ENCODE assay signal across 9 cellular contexts in the genomic region with DNA sequence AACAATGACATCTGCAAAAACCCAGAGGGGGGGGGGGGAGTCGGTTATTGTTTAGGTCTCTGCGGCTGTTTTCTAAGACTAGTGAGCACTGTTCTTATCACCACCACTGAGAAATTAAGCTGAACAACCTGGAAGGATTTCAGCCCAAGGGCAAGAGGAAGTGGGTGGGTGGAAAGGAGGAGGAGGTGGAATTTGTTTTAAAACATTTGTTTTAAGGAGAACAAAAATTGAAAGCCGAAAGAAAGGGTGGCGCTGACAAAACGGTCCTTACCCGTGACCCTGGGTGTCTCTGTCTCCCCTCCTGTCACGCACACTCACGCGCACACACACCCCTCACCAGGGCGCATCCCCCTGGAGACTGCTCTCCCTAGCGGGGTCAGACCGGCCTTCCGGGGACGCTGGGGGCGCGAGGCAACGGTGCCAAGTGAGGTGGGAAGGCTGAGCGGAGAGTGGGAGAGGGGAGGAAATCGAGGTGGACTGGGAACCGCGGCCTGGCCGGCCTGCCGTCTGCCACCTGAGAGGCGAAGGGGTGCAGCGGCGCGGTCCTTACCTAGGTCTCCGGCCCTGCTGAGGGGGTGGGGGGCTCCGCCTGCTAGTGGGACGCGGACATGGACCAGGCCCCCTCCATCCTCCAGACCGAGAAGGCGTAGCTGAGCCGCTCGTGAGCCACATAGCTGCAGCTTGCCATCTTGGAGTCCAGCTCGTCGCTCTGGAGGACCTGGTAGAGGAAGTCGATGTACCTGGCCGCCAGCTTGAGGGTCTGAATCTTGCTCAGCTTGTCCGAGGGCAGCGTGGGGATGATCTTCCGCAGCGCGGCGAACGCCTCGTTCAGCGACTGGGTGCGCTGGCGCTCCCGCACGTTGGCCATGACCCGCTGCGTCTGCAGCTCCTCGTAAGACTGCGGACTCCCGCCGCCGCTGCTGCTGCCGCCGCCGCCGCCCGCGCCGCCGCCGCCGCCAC. TPM values are rescaled to one million over a fixed set of nuclear protein-coding genes. Genes with fewer than 3 reads are reported as not detected.
DNase-seq lines count a peak whose midpoint lies in the region; ATAC-seq and TF ChIP-seq lines count a peak whose summit lies in the region.
"Had no signal": no experiment of that assay in that cellular context is flagged by ENCODE, and none has a peak within 500 bp of the region (broad histone marks: within the 10 kb centered on the region; RNA-seq: fewer than 3 reads in every experiment).

No MANE protein-coding gene starts in this region.

- CTCF ChIA-PET in WTC11 (lab: Charles Lee): interaction anchor here (0.6 to 1.2 kb wide), 4 partner anchors 9 to 764 kb away, joined by 3 to 5 read pairs (median 4); no protein-coding TSS in a partner anchor

- peaks cover 0 to 32% (median 18%) of the 10 kb centered on the region in 9 donors for H3K4me1 ChIP-seq in heart right ventricle
- H3K4me1 ChIP-seq in sigmoid colon: peaks cover 0 to 35% (median 24%) of the 10 kb centered on the region in 4 donors

- 1% methylated on average over 64 to 69 of the region's 69 CpGs for WGBS in heart right ventricle, 2 donors
- 1 to 3% methylated on average over 69 of the region's 69 CpGs for WGBS in sigmoid colon, 2 donors

- H3K27me3 Mint-ChIP-seq in WTC11 (ENCODE audit: low read depth): peaks cover 95% of the 10 kb centered on the region

- TF ChIP-seq EP300 in sigmoid colon (IDR thresholded peaks at IDR 0.05): no peak

- H3K9me3 ChIP-seq in heart right ventricle (no peaks in the 10 kb centered on the region), sigmoid colon (no peaks in the 10 kb centered on the region)

- intact Hi-C loops in heart right ventricle (cut with DNase I) (loop anchor here in 1 of 10 donors (10.0 kb wide), 1 partner anchor 762 kb away; no protein-coding TSS in a partner anchor), sigmoid colon (cut with DNase I) (no loop called here)

- peak overlapping the region; percentile 66 for H3K4me3 Mint-ChIP-seq in WTC11

- TF ChIP-seq POLR2A in sigmoid colon (IDR thresholded peaks at IDR 0.05): no peak

- H3K4me3 ChIP-seq in HL-60 (replicated peaks; ENCODE audit: insufficient read depth, low read length) (peak overlapping the region; percentile 25), heart right ventricle (peak overlapping the region; percentile 47 to 72 (median 62)), sigmoid colon (peak overlapping the region; percentile 44 to 71 (median 62))

- H3K27ac Mint-ChIP-seq in WTC11: no peak overlapping the region

- no peak for TF ChIP-seq CTCF in GM13977 (IDR thresholded peaks at IDR 0.05; ENCODE audit: extremely low read depth, insufficient read depth, missing control alignments)
- no peak for TF ChIP-seq CTCF in HL-60 (IDR thresholded peaks at IDR 0.05; ENCODE audit: insufficient read depth, low read length)
- TF ChIP-seq CTCF in WTC11 (IDR thresholded peaks at IDR 0.05): no peak
- TF ChIP-seq CTCF in heart right ventricle (IDR thresholded peaks at IDR 0.05): no peak
- no peak for TF ChIP-seq CTCF in sigmoid colon (IDR thresholded peaks at IDR 0.05)

- no peaks in the 10 kb centered on the region for H3K9me3 Mint-ChIP-seq in WTC11

- DNase-seq in GM13977 (ENCODE audit: low spot score) (peak; percentile 52), HL-60 (ENCODE audit: low read depth in 1 of 2, low spot score in 1 of 2) (no peak), WTC11 (ENCODE audit: low spot score) (peak; percentile 50), heart right ventricle (peak in 1 of 2 donors; percentile 28), sigmoid colon (peak; percentile 70)

- no peaks in the 10 kb centered on the region for H3K36me3 Mint-ChIP-seq in WTC11

- in situ Hi-C loops in GM13977 (cut with MboI; ENCODE audit: low pct_unique_long_range_greater_than_20kb, low sequenced_read_pairs, unreplicated experiment): no loop called here

- POLR2A ChIA-PET in WTC11 (lab: Charles Lee): interaction anchor here (1.4 kb wide), 1 partner anchor 9 kb away, joined by 6 read pairs; no protein-coding TSS in a partner anchor

- H3K27ac ChIP-seq in HL-60 (replicated peaks) (no peak overlapping the region), heart right ventricle (peak overlapping the region in 9 of 10 donors; percentile 30 to 69 (median 50)), sigmoid colon (peak overlapping the region; percentile 65 to 89 (median 68))

- ATAC-seq in WTC11: peak; percentile 16
- ATAC-seq in heart right ventricle: peak in 4 of 8 donors; percentile 15 to 51 (median 20)
- ATAC-seq in HG03342 (IDR thresholded peaks at IDR 0.05; ENCODE audit: unreplicated experiment): no peak
- no peak for ATAC-seq in HG02852 (IDR thresholded peaks at IDR 0.05; ENCODE audit: unreplicated experiment)
- no peak for ATAC-seq in HG02610 (IDR thresholded peaks at IDR 0.05; ENCODE audit: unreplicated experiment)

- H3K36me3 ChIP-seq in heart right ventricle: no peaks in the 10 kb centered on the region
- H3K36me3 ChIP-seq in sigmoid colon: no peaks in the 10 kb centered on the region

- H3K4me1 Mint-ChIP-seq in WTC11: peaks cover 43% of the 10 kb centered on the region

- H3K27me3 ChIP-seq in HL-60 (ENCODE audit: insufficient read depth, poor library complexity, severe bottlenecking) (peaks cover 61% of the 10 kb centered on the region), heart right ventricle (peaks cover 9 to 99% (median 96%) of the 10 kb centered on the region in 7 donors), sigmoid colon (peaks cover 9 to 76% (median 31%) of the 10 kb centered on the region in 3 donors)

TF ChIP-seq in WTC11, 78 proteins besides CTCF, POLR2A, EP300 and RAD21:
- TF ChIP-seq, protein P1, sequence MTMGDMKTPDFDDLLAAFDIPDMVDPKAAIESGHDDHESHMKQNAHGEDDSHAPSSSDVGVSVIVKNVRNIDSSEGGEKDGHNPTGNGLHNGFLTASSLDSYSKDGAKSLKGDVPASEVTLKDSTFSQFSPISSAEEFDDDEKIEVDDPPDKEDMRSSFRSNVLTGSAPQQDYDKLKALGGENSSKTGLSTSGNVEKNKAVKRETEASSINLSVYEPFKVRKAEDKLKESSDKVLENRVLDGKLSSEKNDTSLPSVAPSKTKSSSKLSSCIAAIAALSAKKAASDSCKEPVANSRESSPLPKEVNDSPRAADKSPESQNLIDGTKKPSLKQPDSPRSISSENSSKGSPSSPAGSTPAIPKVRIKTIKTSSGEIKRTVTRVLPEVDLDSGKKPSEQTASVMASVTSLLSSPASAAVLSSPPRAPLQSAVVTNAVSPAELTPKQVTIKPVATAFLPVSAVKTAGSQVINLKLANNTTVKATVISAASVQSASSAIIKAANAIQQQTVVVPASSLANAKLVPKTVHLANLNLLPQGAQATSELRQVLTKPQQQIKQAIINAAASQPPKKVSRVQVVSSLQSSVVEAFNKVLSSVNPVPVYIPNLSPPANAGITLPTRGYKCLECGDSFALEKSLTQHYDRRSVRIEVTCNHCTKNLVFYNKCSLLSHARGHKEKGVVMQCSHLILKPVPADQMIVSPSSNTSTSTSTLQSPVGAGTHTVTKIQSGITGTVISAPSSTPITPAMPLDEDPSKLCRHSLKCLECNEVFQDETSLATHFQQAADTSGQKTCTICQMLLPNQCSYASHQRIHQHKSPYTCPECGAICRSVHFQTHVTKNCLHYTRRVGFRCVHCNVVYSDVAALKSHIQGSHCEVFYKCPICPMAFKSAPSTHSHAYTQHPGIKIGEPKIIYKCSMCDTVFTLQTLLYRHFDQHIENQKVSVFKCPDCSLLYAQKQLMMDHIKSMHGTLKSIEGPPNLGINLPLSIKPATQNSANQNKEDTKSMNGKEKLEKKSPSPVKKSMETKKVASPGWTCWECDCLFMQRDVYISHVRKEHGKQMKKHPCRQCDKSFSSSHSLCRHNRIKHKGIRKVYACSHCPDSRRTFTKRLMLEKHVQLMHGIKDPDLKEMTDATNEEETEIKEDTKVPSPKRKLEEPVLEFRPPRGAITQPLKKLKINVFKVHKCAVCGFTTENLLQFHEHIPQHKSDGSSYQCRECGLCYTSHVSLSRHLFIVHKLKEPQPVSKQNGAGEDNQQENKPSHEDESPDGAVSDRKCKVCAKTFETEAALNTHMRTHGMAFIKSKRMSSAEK (CRISPR knock-in tag; IDR thresholded peaks at IDR 0.05; ENCODE audit: borderline replicate concordance): no peak
- TF ChIP-seq, protein P2, sequence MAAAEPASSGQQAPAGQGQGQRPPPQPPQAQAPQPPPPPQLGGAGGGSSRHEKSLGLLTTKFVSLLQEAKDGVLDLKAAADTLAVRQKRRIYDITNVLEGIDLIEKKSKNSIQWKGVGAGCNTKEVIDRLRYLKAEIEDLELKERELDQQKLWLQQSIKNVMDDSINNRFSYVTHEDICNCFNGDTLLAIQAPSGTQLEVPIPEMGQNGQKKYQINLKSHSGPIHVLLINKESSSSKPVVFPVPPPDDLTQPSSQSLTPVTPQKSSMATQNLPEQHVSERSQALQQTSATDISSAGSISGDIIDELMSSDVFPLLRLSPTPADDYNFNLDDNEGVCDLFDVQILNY (CRISPR knock-in tag; IDR thresholded peaks at IDR 0.05): 0 out of 2 replicates have a peak, but pooled peaks have one; percentile 33

RNA-seq across cellular contexts. Expression of a gene that starts 1.0 kb away (rescaled TPM):
- total RNA-seq in WTC11 (2021): 0.23 to 0.37 TPM in 2 of 3 replicates, not detected in the other
- total RNA-seq in heart right ventricle: 1 to 10 TPM in 7 of 10 donors, under 1 TPM in 3; 0.45 to 3.5 (median 1.3) TPM
- 1 to 10 TPM; 3.2 to 3.4 TPM for polyA plus RNA-seq in heart right ventricle
- 10 to 100 TPM in 1 of 4 donors, 1 to 10 TPM in 3; 1.8 to 17.8 (median 4.2) TPM for total RNA-seq in sigmoid colon
- polyA plus RNA-seq in sigmoid colon: 1 to 10 TPM in 2 of 3 donors, not detected in 1; 1.0 to 1.8 TPM

RNA-seq across cellular contexts. Expression of a gene that starts 28.8 kb away (rescaled TPM):
- not detected in 3 replicates for total RNA-seq in WTC11 (2021)
- total RNA-seq in heart right ventricle: not detected
- under 1 TPM in 1 of 2 donors, not detected in 1; 0.09 TPM for polyA plus RNA-seq in heart right ventricle
- total RNA-seq in sigmoid colon: not detected
- polyA plus RNA-seq in sigmoid colon: not detected
- total RNA-seq: T-helper 2 cell treated with Interferon-gamma antibody and Interleukin-4, amounts not matched to agents 100 ng/mL and 5 ng/mL, for 36 hours had no signal

Comparison
In these comparisons a context has a peak if more than half of its experiments do, and no peak if none do; other contexts are left out.
1. DNase-seq: peak in GM13977 (single experiment), WTC11 (single experiment) and sigmoid colon (single experiment); none in HL-60 (0 of 2).
2. Peak in every context shown above with its lines, with median percentiles within 50 percentile points of each other: H3K4me3 ChIP-seq.